17 cellular contexts compared by ENCODE assay signal in genomic region chr5:147461915-147462314, GRCh38. TPM values are rescaled to one million over a fixed set of nuclear protein-coding genes. Genes with fewer than 3 reads are reported as not detected.
A peak's percentile ranks its signal among the peaks of the same experiment; 100 is the strongest.
DNase-seq lines count a peak whose midpoint lies in the region.
"Had no signal": no experiment of that assay in that cellular context is flagged by ENCODE, and none has a peak within 500 bp of the region (broad histone marks: within the 10 kb centered on the region; RNA-seq: fewer than 3 reads in every experiment).

No MANE protein-coding gene starts in this region.

- DNase-seq in Daoy (ENCODE audit: low read depth) (peak; percentile 19), M059J (ENCODE audit: low read depth) (peak; percentile 75), astrocyte of the hippocampus (ENCODE audit: low read depth, low spot score) (peak; percentile 56), glomerular visceral epithelial cell (ENCODE audit: extremely low spot score) (peak; percentile 25), RKO (ENCODE audit: low spot score) (no peak), dermis blood vessel endothelial cell (no peak), DMS53 (lab: John Stamatoyannopoulos, UW) (no peak), NCI-H1417 treated with DMSO at 0.1 percent for 48 hours (lab: John Stamatoyannopoulos, UW) (no peak)
- DNase-seq: 8988T; CD8-positive, alpha-beta T cell; DMS79 treated with DMSO at 0.1 percent for 48 hours; H9; Kasumi-1; NCI-H2029; NCI-H2171 treated with DMSO at 0.1 percent for 48 hours; NCI-H748 treated with DMSO at 0.1 percent for 48 hours; OCI-M1 had no signal

RNA-seq across cellular contexts. Expression of gene DPYSL3, which starts 48.0 kb away (rescaled TPM):
- 133 and 141 TPM in 2 replicates for total RNA-seq in Daoy (2014; rRNA removed; shearing (Covaris generic))
- total RNA-seq in M059J (2014; rRNA removed; shearing (Covaris generic)) = 70.7 and 88.2 TPM in 2 replicates
- total RNA-seq in dermis blood vessel endothelial cell = 37.1 and 50.0 TPM in 2 replicates
- total RNA-seq: CD8-positive, alpha-beta T cell had no signal

Comparison
In these comparisons a context has a peak if more than half of its experiments do, and no peak if none do; other contexts are left out.
1. DNase-seq: peak in Daoy (single experiment), M059J (single experiment), astrocyte of the hippocampus (single experiment) and glomerular visceral epithelial cell (single experiment); none in RKO (single experiment), dermis blood vessel endothelial cell (single experiment), DMS53 (single experiment) and NCI-H1417 treated with DMSO at 0.1 percent for 48 hours (single experiment).